Comparison of ENCODE assay signal across 11 cellular contexts in the genomic region with DNA sequence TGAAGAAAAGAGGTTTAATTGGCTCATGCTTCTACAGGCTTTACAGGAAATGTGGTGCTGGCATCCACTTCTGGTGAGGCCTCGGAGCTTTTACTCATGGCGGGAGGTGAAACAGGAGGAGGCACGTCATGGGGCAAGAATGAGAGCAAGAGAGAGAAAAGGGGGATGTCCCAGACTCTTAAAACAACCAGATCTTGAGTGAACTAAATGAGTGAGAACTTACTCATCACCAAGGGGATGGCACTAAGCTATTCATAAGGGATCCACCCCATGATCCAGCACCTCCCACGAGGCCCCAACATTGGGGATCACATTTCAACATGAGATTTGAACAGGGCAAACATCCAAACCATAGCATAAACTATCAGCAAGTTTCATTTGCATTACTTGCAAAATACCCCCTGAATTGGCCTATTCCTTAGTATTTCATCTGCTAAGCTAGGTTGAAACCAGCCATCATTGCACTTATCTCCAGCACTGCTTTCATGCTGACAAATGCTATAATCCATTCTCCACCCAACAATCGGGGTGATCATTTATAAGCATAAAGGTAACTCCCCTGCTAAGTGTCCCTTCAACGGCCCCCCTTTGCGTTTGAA.
A peak's percentile ranks its signal among the peaks of the same experiment; 100 is the strongest.
DNase-seq lines count a peak whose midpoint lies in the region; ATAC-seq and TF ChIP-seq lines count a peak whose summit lies in the region.
"Had no signal": no experiment of that assay in that cellular context is flagged by ENCODE, and none has a peak within 500 bp of the region (broad histone marks: within the 10 kb centered on the region; RNA-seq: fewer than 3 reads in every experiment).

No MANE protein-coding gene starts in this region.

- TF ChIP-seq CTCF in RWPE2 (IDR thresholded peaks at IDR 0.05; ENCODE audit: poor library complexity, severe bottlenecking) (no peak), foreskin fibroblast (IDR thresholded peaks at IDR 0.05; ENCODE audit: low read depth, low read length) (no peak)

- H3K4me1 ChIP-seq in RWPE2 (ENCODE audit: insufficient read depth, poor library complexity, severe bottlenecking), result peaks cover 11% of the 10 kb centered on the region

- no peak overlapping the region for H3K4me3 ChIP-seq in RWPE2 (ENCODE audit: severe bottlenecking)
- H3K4me3 ChIP-seq in foreskin fibroblast (ENCODE audit: low read depth in 1 of 2, low read length in 2 of 2), result no peak overlapping the region
- H3K4me3 ChIP-seq: coronary artery had no signal

- no peaks in the 10 kb centered on the region for H3K27me3 ChIP-seq in RWPE2 (ENCODE audit: insufficient read depth, poor library complexity, severe bottlenecking)

- peak; percentile 98 for ATAC-seq in RWPE2 (ENCODE audit: low read depth)
- ATAC-seq in HG02610 (IDR thresholded peaks at IDR 0.05; ENCODE audit: unreplicated experiment), result no peak
- ATAC-seq in HG03520 (IDR thresholded peaks at IDR 0.05; ENCODE audit: unreplicated experiment), result no peak
- ATAC-seq: naive thymus-derived CD8-positive, alpha-beta T cell had no signal

- DNase-seq in A172 (ENCODE audit: low spot score) (peak; percentile 92), GM04504 (ENCODE audit: low read depth) (peak; percentile 61), RWPE2 (ENCODE audit: low spot score) (peak; percentile 83), foreskin fibroblast (peak; percentile 95), NCI-H1092 (lab: John Stamatoyannopoulos, UW) (no peak), NCI-H2227 (lab: John Stamatoyannopoulos, UW; ENCODE audit: unreplicated experiment) (no peak)
- DNase-seq: naive thymus-derived CD8-positive, alpha-beta T cell; NCI-H2171 had no signal

- H3K36me3 ChIP-seq in RWPE2 (ENCODE audit: low read depth), result no peaks in the 10 kb centered on the region

- H3K9me3 ChIP-seq in RWPE2 (ENCODE audit: severe bottlenecking), result no peaks in the 10 kb centered on the region

- H3K27ac ChIP-seq in RWPE2 (ENCODE audit: poor library complexity, severe bottlenecking), result peak overlapping the region; percentile 74
- H3K27ac ChIP-seq: coronary artery had no signal

Comparison
In these comparisons a context has a peak if more than half of its experiments do, and no peak if none do; other contexts are left out.
1. DNase-seq: peak in A172 (single experiment), GM04504 (single experiment), RWPE2 (single experiment) and foreskin fibroblast (2 of 2); none in NCI-H1092 (single experiment) and NCI-H2227 (single experiment).